Comparison of ENCODE assay signal across 25 cellular contexts in genomic region chrX:130224810-130225209, GRCh38. TPM values are rescaled to one million over a fixed set of nuclear protein-coding genes. Genes with fewer than 3 reads are reported as not detected.
DNase-seq lines count a peak whose midpoint lies in the region; ATAC-seq, FAIRE-seq and TF ChIP-seq lines count a peak whose summit lies in the region.
"Had no signal": no experiment of that assay in that cellular context is flagged by ENCODE, and none has a peak within 500 bp of the region (broad histone marks: within the 10 kb centered on the region; RNA-seq: fewer than 3 reads in every experiment).

No MANE protein-coding gene starts in this region.

- H3K9ac ChIP-seq in HepG2 (ENCODE audit: insufficient read depth, low read depth, low read length) = no peak overlapping the region

- H3K4me1 ChIP-seq in HepG2 (ENCODE audit: insufficient read depth, low read length) = no peaks in the 10 kb centered on the region
- H3K4me1 ChIP-seq: body of pancreas, esophagus muscularis mucosa, prostate gland, SJSA1 had no signal

- H3K4me2 ChIP-seq in HepG2 (ENCODE audit: low read depth, low read length) = no peak overlapping the region

- CTCF ChIA-PET in HepG2 (lab: Yijun Ruan, JAX; ENCODE audit: low intra/inter-chr PET ratio, low total read pairs) = no interaction called here

- intact Hi-C loops in HepG2 (cut with micrococcal nuclease; ENCODE audit: unreplicated experiment) = no loop called here

- no TSS peak for BruUV-seq in HepG2 (replicated peaks; lab: Mats Ljungman, UMichigan)

- no peaks in the 10 kb centered on the region for H3K9me3 Mint-ChIP-seq in stimulated activated naive CD8-positive, alpha-beta T cell treated with anti-CD3 and anti-CD28 coated beads, Interleukin-15, amount 100 ng/mL, for 72 hours
- H3K9me3 Mint-ChIP-seq: T-helper 1 cell treated with Interleukin-12 subunit alpha and Interleukin-12 subunit beta and Interleukin-4 antibody, amounts not matched to agents 30 μg/mL and 1 μg/mL, for 36 hours had no signal

- no peak for TF ChIP-seq CTCF in epithelial cell of esophagus (IDR thresholded peaks at IDR 0.05; ENCODE audit: insufficient read depth, low read depth, low read length, missing control alignments)
- TF ChIP-seq CTCF in HepG2 (CRISPR knock-in tag; IDR thresholded peaks at IDR 0.05) = no peak

- H3K4me3 ChIP-seq in epithelial cell of esophagus (ENCODE audit: low read length) = no peak overlapping the region
- no peak overlapping the region for H3K4me3 ChIP-seq in HepG2 (replicated peaks in 1 of 3; ENCODE audit: insufficient read depth in 1 of 3, low read depth in 2 of 3, low read length in 3 of 3)
- H3K4me3 ChIP-seq: body of pancreas, esophagus muscularis mucosa, HAP-1, prostate gland, SJSA1 had no signal

- no peak for ATAC-seq in HepG2
- no peak for ATAC-seq in stimulated activated naive CD8-positive, alpha-beta T cell treated with anti-CD3 and anti-CD28 coated beads, Interleukin-15, amount 100 ng/mL, for 72 hours
- ATAC-seq: body of pancreas, left cardiac atrium had no signal

- no peaks in the 10 kb centered on the region for H3K27me3 Mint-ChIP-seq in stimulated activated naive CD8-positive, alpha-beta T cell treated with anti-CD3 and anti-CD28 coated beads, Interleukin-15, amount 100 ng/mL, for 72 hours

- TF ChIP-seq EP300 in HepG2 (IDR thresholded peaks at IDR 0.05; ENCODE audit: low read depth in 2 of 2, low read length in 2 of 2) (no peak), HepG2 (CRISPR knock-in tag; IDR thresholded peaks at IDR 0.05; ENCODE audit: borderline replicate concordance) (no peak)

- H3K27ac Mint-ChIP-seq in stimulated activated naive CD8-positive, alpha-beta T cell treated with anti-CD3 and anti-CD28 coated beads, Interleukin-15, amount 100 ng/mL, for 72 hours = no peak overlapping the region
- H3K27ac Mint-ChIP-seq: T-helper 1 cell treated with Interleukin-12 subunit alpha and Interleukin-12 subunit beta and Interleukin-4 antibody, amounts not matched to agents 30 μg/mL and 1 μg/mL, for 36 hours had no signal

- in situ Hi-C loops in HepG2 (cut with HindIII; ENCODE audit: extremely low pct_ligation_motif_present, low pct_unique_long_range_greater_than_20kb) = no loop called here
- in situ Hi-C loops in ACHN (cut with HindIII; ENCODE audit: low pct_ligation_motif_present, low pct_unique_long_range_greater_than_20kb, low sequenced_read_pairs) = no loop called here

- H3K4me1 Mint-ChIP-seq in stimulated activated naive CD8-positive, alpha-beta T cell treated with anti-CD3 and anti-CD28 coated beads, Interleukin-15, amount 100 ng/mL, for 72 hours = no peaks in the 10 kb centered on the region

- no peaks in the 10 kb centered on the region for H3K9me3 ChIP-seq in HepG2 (ENCODE audit: low read length)
- H3K9me3 ChIP-seq: body of pancreas, esophagus muscularis mucosa, HAP-1, neutrophil, prostate gland, SJSA1 had no signal

- 0 out of 5 replicates have a peak, but pooled peaks cover 0 to 10% of the 10 kb centered on the region in 2 experiments for H3K36me3 ChIP-seq in HepG2 (replicated peaks in 1 of 2; ENCODE audit: control insufficient read depth in 1 of 2, insufficient read depth in 2 of 2, low read length in 2 of 2)
- H3K36me3 ChIP-seq: neutrophil, prostate gland had no signal

- no peak overlapping the region for H3K27ac ChIP-seq in HepG2 (ENCODE audit: extremely low read length, insufficient read depth, low read length)
- H3K27ac ChIP-seq: body of pancreas, esophagus muscularis mucosa, neutrophil, prostate gland, SJSA1 had no signal

- no peaks in the 10 kb centered on the region for H3K79me2 ChIP-seq in HepG2 (ENCODE audit: insufficient read depth, low read length)

- POLR2A ChIA-PET in HepG2 (lab: Yijun Ruan, JAX) = no interaction called here

- no peaks in the 10 kb centered on the region for H3K27me3 ChIP-seq in HepG2 (ENCODE audit: control insufficient read depth in 1 of 2, insufficient read depth in 2 of 2, low read length in 2 of 2)
- H3K27me3 ChIP-seq: body of pancreas, esophagus muscularis mucosa, neutrophil, SJSA1 had no signal

- WGBS in HepG2 (ENCODE audit: low lambda C conversion rate) = 100% methylated on average over 2 of the region's 2 CpGs

- FAIRE-seq in HepG2 (lab: Jason Lieb, UNC) = no peak
- no peak for FAIRE-seq in frontal cortex (lab: Jason Lieb, UNC)
- FAIRE-seq: RCC 7860 had no signal

- TF ChIP-seq POLR2A in HepG2 (IDR thresholded peaks at IDR 0.05; ENCODE audit: insufficient read depth in 1 of 2, low read depth in 2 of 2, low read length in 2 of 2) = no peak

- H2AFZ ChIP-seq in HepG2 (ENCODE audit: low read length) = no peak overlapping the region

- TF ChIP-seq RAD21 in HepG2 (CRISPR knock-in tag; IDR thresholded peaks at IDR 0.05) = no peak

- DNase-seq in AML-193 (lab: John Stamatoyannopoulos, UW) (peak; percentile 46 to 55), MV-4-11 (lab: John Stamatoyannopoulos, UW) (peak; percentile 41), epithelial cell of esophagus (ENCODE audit: low read depth) (peak; percentile 71), HepG2 (ENCODE audit: low spot score) (no peak), frontal cortex (ENCODE audit: low spot score in 2 of 2) (no peak), ACHN (no peak)
- DNase-seq in stimulated activated naive CD8-positive, alpha-beta T cell treated with anti-CD3 and anti-CD28 coated beads, Interleukin-15, amount 100 ng/mL, for 72 hours = no peak
- DNase-seq: activated CD4-positive, alpha-beta T cell treated with anti-CD3 and anti-CD28 coated beads for 4 hours; activated CD8-positive, alpha-beta memory T cell treated with anti-CD3 and anti-CD28 coated beads for 24 hours; activated gamma-delta T cell; activated T-cell treated with anti-CD3 and anti-CD28 coated beads, Interleukin-2, amount 50 U/mL, for 1 hour; body of pancreas; effector memory CD4-positive, alpha-beta T cell; left cardiac atrium; NCI-H1417 treated with DMSO at 0.1 percent for 48 hours; NCI-H2107; NCI-H510A treated with DMSO at 0.1 percent for 48 hours; stimulated activated CD8-positive, alpha-beta memory T cell treated with anti-CD3 and anti-CD28 coated beads, Interleukin-4, amount 100 ng/mL, for 48 hours had no signal

- no peaks in the 10 kb centered on the region for H4K20me1 ChIP-seq in HepG2 (ENCODE audit: insufficient read depth, low read length)

- no peak overlapping the region for H3K4me3 Mint-ChIP-seq in stimulated activated naive CD8-positive, alpha-beta T cell treated with anti-CD3 and anti-CD28 coated beads, Interleukin-15, amount 100 ng/mL, for 72 hours
- H3K4me3 Mint-ChIP-seq: T-helper 1 cell treated with Interleukin-12 subunit alpha and Interleukin-12 subunit beta and Interleukin-4 antibody, amounts not matched to agents 30 μg/mL and 1 μg/mL, for 36 hours had no signal

RNA-seq across cellular contexts. Expression of gene ZNF280C, which starts 43.9 kb away (rescaled TPM):
- total RNA-seq in HepG2 (2016; rRNA removed; fragmentation: Illumina TruSeq; extraction: Trizol) = 3.3 and 5.4 TPM in 2 replicates
- total RNA-seq in HepG2 (2016; cell fraction: cytosol; rRNA removed; fragmentation: Illumina TruSeq; extraction: Trizol; ENCODE audit: low read depth) = 0.40 and 0.62 TPM in 2 replicates
- total RNA-seq in HepG2 (2016; cell fraction: insoluble cytoplasmic fraction; rRNA removed; fragmentation: Illumina TruSeq; extraction: Trizol) = 3.0 and 5.0 TPM in 2 replicates
- 2.7 and 2.8 TPM in 2 replicates for total RNA-seq in HepG2 (2016; cell fraction: membrane; rRNA removed; fragmentation: Illumina TruSeq; extraction: Trizol)
- total RNA-seq in HepG2 (2016; cell fraction: nucleus; rRNA removed; fragmentation: Illumina TruSeq; extraction: Trizol) = 3.1 and 5.0 TPM in 2 replicates
- 2.7 and 3.0 TPM in 2 replicates for polyA plus RNA-seq in HepG2 (2011; rRNA removed)
- 1.1 and 1.8 TPM in 2 replicates for polyA plus RNA-seq in HepG2 (2011; cell fraction: cytosol; rRNA removed)
- polyA plus RNA-seq in HepG2 (2011; cell fraction: nucleus; rRNA removed) = 1.4 and 2.0 TPM in 2 replicates
- polyA plus RNA-seq in HepG2 (2012) = 0.96 and 1.4 TPM in 2 replicates
- 0.08 TPM in 2 replicates for polyA plus RNA-seq in HepG2 (2016; cell fraction: cytosol; fragmentation: Illumina TruSeq; extraction: Trizol; ENCODE audit: low read depth)
- polyA plus RNA-seq in HepG2 (2016; cell fraction: insoluble cytoplasmic fraction; fragmentation: Illumina TruSeq; extraction: Trizol; ENCODE audit: low read depth) = 3.0 and 3.2 TPM in 2 replicates
- polyA plus RNA-seq in HepG2 (2016; cell fraction: membrane; fragmentation: Illumina TruSeq; extraction: Trizol; ENCODE audit: low read depth) = 0.23 and 0.34 TPM in 2 replicates
- 4.2 and 4.8 TPM in 2 replicates for polyA plus RNA-seq in HepG2 (2016; cell fraction: nucleus; fragmentation: Illumina TruSeq; extraction: Trizol; ENCODE audit: insufficient read depth, low read depth)
- 2.0 and 3.9 TPM in 2 replicates for polyA minus RNA-seq in HepG2 (2011; rRNA and poly(A)+ RNA removed; ENCODE audit: low replicate concordance)
- 2.5 and 3.0 TPM in 2 replicates for polyA minus RNA-seq in HepG2 (2011; cell fraction: cytosol; rRNA and poly(A)+ RNA removed)
- 4.1 and 7.0 TPM in 2 replicates for polyA minus RNA-seq in HepG2 (2011; cell fraction: nucleus; rRNA and poly(A)+ RNA removed)
- total RNA-seq in frontal cortex = 9.0 TPM

RNA-seq across cellular contexts. Expression of gene RAB33A, which starts 53.0 kb away (rescaled TPM):
- total RNA-seq in HepG2 (2016; rRNA removed; fragmentation: Illumina TruSeq; extraction: Trizol) = not detected in 2 replicates
- not detected in 2 replicates for total RNA-seq in HepG2 (2016; cell fraction: cytosol; rRNA removed; fragmentation: Illumina TruSeq; extraction: Trizol; ENCODE audit: low read depth)
- not detected in 2 replicates for total RNA-seq in HepG2 (2016; cell fraction: insoluble cytoplasmic fraction; rRNA removed; fragmentation: Illumina TruSeq; extraction: Trizol)
- not detected in 2 replicates for total RNA-seq in HepG2 (2016; cell fraction: membrane; rRNA removed; fragmentation: Illumina TruSeq; extraction: Trizol)
- total RNA-seq in HepG2 (2016; cell fraction: nucleus; rRNA removed; fragmentation: Illumina TruSeq; extraction: Trizol) = not detected in 2 replicates
- polyA plus RNA-seq in HepG2 (2011; rRNA removed) = 0.18 and 0.26 TPM in 2 replicates
- polyA plus RNA-seq in HepG2 (2011; cell fraction: cytosol; rRNA removed) = 0.24 and 0.42 TPM in 2 replicates
- polyA plus RNA-seq in HepG2 (2011; cell fraction: nucleus; rRNA removed) = 0.26 TPM in 1 of 2 replicates, not detected in the other
- polyA plus RNA-seq in HepG2 (2012) = not detected in 2 replicates
- polyA plus RNA-seq in HepG2 (2016; cell fraction: cytosol; fragmentation: Illumina TruSeq; extraction: Trizol; ENCODE audit: low read depth) = not detected in 2 replicates
- not detected in 2 replicates for polyA plus RNA-seq in HepG2 (2016; cell fraction: insoluble cytoplasmic fraction; fragmentation: Illumina TruSeq; extraction: Trizol; ENCODE audit: low read depth)
- not detected in 2 replicates for polyA plus RNA-seq in HepG2 (2016; cell fraction: membrane; fragmentation: Illumina TruSeq; extraction: Trizol; ENCODE audit: low read depth)
- polyA plus RNA-seq in HepG2 (2016; cell fraction: nucleus; fragmentation: Illumina TruSeq; extraction: Trizol; ENCODE audit: insufficient read depth, low read depth) = not detected in 2 replicates
- not detected in 2 replicates for polyA minus RNA-seq in HepG2 (2011; rRNA and poly(A)+ RNA removed; ENCODE audit: low replicate concordance)
- polyA minus RNA-seq in HepG2 (2011; cell fraction: cytosol; rRNA and poly(A)+ RNA removed) = not detected in 2 replicates
- 0.39 TPM in 1 of 2 replicates, not detected in the other for polyA minus RNA-seq in HepG2 (2011; cell fraction: nucleus; rRNA and poly(A)+ RNA removed)
- 42.4 TPM for total RNA-seq in frontal cortex

RNA-seq across cellular contexts. Expression of gene AIFM1, which starts 59.2 kb away (rescaled TPM):
- total RNA-seq in HepG2 (2016; rRNA removed; fragmentation: Illumina TruSeq; extraction: Trizol) = 46.9 and 69.3 TPM in 2 replicates
- 12.3 and 17.1 TPM in 2 replicates for total RNA-seq in HepG2 (2016; cell fraction: cytosol; rRNA removed; fragmentation: Illumina TruSeq; extraction: Trizol; ENCODE audit: low read depth)
- 48.7 and 65.5 TPM in 2 replicates for total RNA-seq in HepG2 (2016; cell fraction: insoluble cytoplasmic fraction; rRNA removed; fragmentation: Illumina TruSeq; extraction: Trizol)
- total RNA-seq in HepG2 (2016; cell fraction: membrane; rRNA removed; fragmentation: Illumina TruSeq; extraction: Trizol) = 23.7 and 29.4 TPM in 2 replicates
- 47.2 and 56.1 TPM in 2 replicates for total RNA-seq in HepG2 (2016; cell fraction: nucleus; rRNA removed; fragmentation: Illumina TruSeq; extraction: Trizol)
- 35.0 and 42.8 TPM in 2 replicates for polyA plus RNA-seq in HepG2 (2011; rRNA removed)
- polyA plus RNA-seq in HepG2 (2011; cell fraction: cytosol; rRNA removed) = 37.1 and 44.4 TPM in 2 replicates
- polyA plus RNA-seq in HepG2 (2011; cell fraction: nucleus; rRNA removed) = 11.8 and 14.9 TPM in 2 replicates
- 35.1 and 40.3 TPM in 2 replicates for polyA plus RNA-seq in HepG2 (2012)
- 24.7 and 26.6 TPM in 2 replicates for polyA plus RNA-seq in HepG2 (2016; cell fraction: cytosol; fragmentation: Illumina TruSeq; extraction: Trizol; ENCODE audit: low read depth)
- 85.8 and 88.7 TPM in 2 replicates for polyA plus RNA-seq in HepG2 (2016; cell fraction: insoluble cytoplasmic fraction; fragmentation: Illumina TruSeq; extraction: Trizol; ENCODE audit: low read depth)
- 26.3 and 31.8 TPM in 2 replicates for polyA plus RNA-seq in HepG2 (2016; cell fraction: membrane; fragmentation: Illumina TruSeq; extraction: Trizol; ENCODE audit: low read depth)
- 67.7 and 76.4 TPM in 2 replicates for polyA plus RNA-seq in HepG2 (2016; cell fraction: nucleus; fragmentation: Illumina TruSeq; extraction: Trizol; ENCODE audit: insufficient read depth, low read depth)
- polyA minus RNA-seq in HepG2 (2011; rRNA and poly(A)+ RNA removed; ENCODE audit: low replicate concordance) = 13.9 and 27.6 TPM in 2 replicates
- 21.3 and 25.6 TPM in 2 replicates for polyA minus RNA-seq in HepG2 (2011; cell fraction: cytosol; rRNA and poly(A)+ RNA removed)
- polyA minus RNA-seq in HepG2 (2011; cell fraction: nucleus; rRNA and poly(A)+ RNA removed) = 11.3 and 13.1 TPM in 2 replicates
- 11.4 TPM for total RNA-seq in frontal cortex

Comparison
In these comparisons a context has a peak if more than half of its experiments do, and no peak if none do; other contexts are left out.
1. DNase-seq: peak in AML-193 (2 of 2), MV-4-11 (single experiment) and epithelial cell of esophagus (single experiment); none in HepG2 (single experiment), frontal cortex (0 of 2), ACHN (single experiment) and stimulated activated naive CD8-positive, alpha-beta T cell treated with anti-CD3 and anti-CD28 coated beads, Interleukin-15, amount 100 ng/mL, for 72 hours (0 of 2).
2. RNA of gene RAB33A, which starts 53.0 kb away (total RNA-seq): 42.4 TPM in frontal cortex (single experiment); not detected in HepG2; every median in the first group is over 10 times any median in the second.